In the genomic region with DNA sequence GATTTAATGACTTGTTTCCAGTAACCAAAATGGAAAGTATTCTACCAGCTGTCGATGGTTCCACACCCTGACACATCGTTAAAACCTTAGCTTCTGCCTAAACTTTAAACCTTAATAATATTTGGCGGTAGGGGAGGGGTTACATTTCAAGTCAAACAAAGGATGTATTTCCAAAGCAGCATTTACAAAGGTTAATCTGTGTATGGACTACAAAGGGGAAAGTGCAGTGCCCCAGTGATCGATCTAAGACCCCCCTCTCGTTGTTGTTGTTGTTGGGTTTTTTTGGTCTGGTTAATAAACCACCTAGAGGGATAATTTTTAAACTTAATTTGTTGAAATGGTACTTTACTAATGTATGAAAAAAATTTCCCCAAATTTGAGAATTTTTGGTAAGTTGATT, we compare ENCODE assay signal across 14 cellular contexts. TPM values are rescaled to one million over a fixed set of nuclear protein-coding genes. Genes with fewer than 3 reads are reported as not detected.
DNase-seq lines count a peak whose midpoint lies in the region; ATAC-seq lines count a peak whose summit lies in the region.
"Had no signal": no experiment of that assay in that cellular context is flagged by ENCODE, and none has a peak within 500 bp of the region (broad histone marks: within the 10 kb centered on the region; RNA-seq: fewer than 3 reads in every experiment).

No MANE protein-coding gene starts in this region.

- H3K56ac ChIP-seq in mesendoderm (ENCODE audit: low read length): no peak overlapping the region

- H3K4ac ChIP-seq in mesendoderm (ENCODE audit: low read depth, low read length): no peak overlapping the region

- DNase-seq in caudate nucleus (lab: John Stamatoyannopoulos, UW) (no peak), mesendoderm (no peak), RKO (ENCODE audit: low spot score) (no peak), left colon (no peak)
- DNase-seq: activated CD8-positive, alpha-beta T cell treated with anti-CD3 and anti-CD28 coated beads, Interleukin-2, amount 10 ng/mL, durations not matched to agents 7 days and 5 days; activated gamma-delta T cell treated with Interleukin-2 at 50 U/mL for 16 hours; CD8-positive, alpha-beta memory T cell; NCI-H1092 treated with DMSO at 0.1 percent for 48 hours; NCI-H524; stimulated activated naive CD8-positive, alpha-beta T cell treated with anti-CD3 and anti-CD28 coated beads, Interleukin-15, Interleukin-2, amounts not matched to agents 100 U/mL and 50 U/mL, for 24 hours had no signal

- H4K8ac ChIP-seq in mesendoderm (ENCODE audit: low read depth, low read length): no peak overlapping the region

- H3K9me3 ChIP-seq in HUES64 (ENCODE audit: insufficient read depth, low read depth, low read length) (no peaks in the 10 kb centered on the region), thymus (ENCODE audit: control insufficient read depth) (no peaks in the 10 kb centered on the region)

- H2BK15ac ChIP-seq in mesendoderm (replicated peaks; ENCODE audit: low read depth): peak overlapping the region; percentile 64

- H3K4me3 ChIP-seq in HUES64 (ENCODE audit: low read length): peak overlapping the region; percentile 79
- no peak overlapping the region for H3K4me3 ChIP-seq in mesendoderm (ENCODE audit: low read length)
- no peak overlapping the region for H3K4me3 ChIP-seq in thymus (ENCODE audit: low read length)

- intact Hi-C loops in left colon (cut with DNase I, micrococcal nuclease): loop anchor here in 1 of 2 donors (5.0 kb wide), 1 partner anchor 217 kb away; no protein-coding TSS in a partner anchor

- H3K4me1 ChIP-seq in HUES64 (ENCODE audit: insufficient read depth, low read length): peaks cover 33% of the 10 kb centered on the region
- peaks cover 2% of the 10 kb centered on the region for H3K4me1 ChIP-seq in mesendoderm (ENCODE audit: control insufficient read depth, low read depth, low read length)
- no peaks in the 10 kb centered on the region for H3K4me1 ChIP-seq in thymus (ENCODE audit: control insufficient read depth, insufficient read depth, low read length)

- peaks cover 27% of the 10 kb centered on the region for H3K27me3 ChIP-seq in HUES64 (ENCODE audit: insufficient read depth, low read length)
- H3K27me3 ChIP-seq in mesendoderm (ENCODE audit: insufficient read depth, low read length, poor library complexity): no peaks in the 10 kb centered on the region
- H3K27me3 ChIP-seq in thymus (ENCODE audit: control insufficient read depth, insufficient read depth): peaks cover 17% of the 10 kb centered on the region

- H3K79me2 ChIP-seq in mesendoderm (ENCODE audit: control insufficient read depth, insufficient read depth, low read length): peaks cover 1% of the 10 kb centered on the region

- no peak for ATAC-seq in HG02678 (IDR thresholded peaks at IDR 0.05; ENCODE audit: unreplicated experiment)
- no peak for ATAC-seq in left colon
- ATAC-seq: stimulated activated naive CD8-positive, alpha-beta T cell treated with anti-CD3 and anti-CD28 coated beads, Interleukin-15, Interleukin-2, amounts not matched to agents 100 U/mL and 50 U/mL, for 24 hours had no signal

- peak overlapping the region; percentile 71; the same call in 1 of the 2 replicates for H3K9ac ChIP-seq in HUES64 (ENCODE audit: low read depth, low read length)
- no peak overlapping the region for H3K9ac ChIP-seq in mesendoderm (ENCODE audit: low read length)

- no peak overlapping the region for H4K5ac ChIP-seq in mesendoderm (ENCODE audit: low read length)

- no peak overlapping the region for H2BK5ac ChIP-seq in mesendoderm (ENCODE audit: low read length)

- H3K36me3 ChIP-seq in HUES64 (ENCODE audit: insufficient read depth, low read length) (no peaks in the 10 kb centered on the region), mesendoderm (ENCODE audit: control insufficient read depth, insufficient read depth, low read length) (no peaks in the 10 kb centered on the region), thymus (ENCODE audit: control insufficient read depth, insufficient read depth) (no peaks in the 10 kb centered on the region)

- no peak overlapping the region for H3K4me2 ChIP-seq in mesendoderm (ENCODE audit: low read length)

- no peak overlapping the region for H3K18ac ChIP-seq in mesendoderm (ENCODE audit: low read length)

- H3K27ac ChIP-seq in HUES64 (ENCODE audit: low read depth, low read length) (no peak overlapping the region; the same call in 1 of the 2 replicates), caudate nucleus (ENCODE audit: low read depth, low read length) (peak overlapping the region; percentile 86), mesendoderm (ENCODE audit: low read depth, low read length) (no peak overlapping the region), thymus (ENCODE audit: low read depth) (peak overlapping the region; percentile 31)
- H3K27ac ChIP-seq: RWPE1 had no signal

- no peak overlapping the region for H2BK120ac ChIP-seq in mesendoderm (ENCODE audit: low read depth, low read length)

- H2AK5ac ChIP-seq in mesendoderm (ENCODE audit: low read length): no peak overlapping the region

- 47% methylated on average over 4 of the region's 5 CpGs for WGBS in HUES64
- WGBS in mesendoderm (ENCODE audit: extremely low coverage, insufficient coverage, low lambda C conversion rate): no CpG with 5 or more reads among the region's 5 CpGs
- WGBS in thymus: 48% methylated on average over 5 of the region's 5 CpGs

- no peaks in the 10 kb centered on the region for H3K79me1 ChIP-seq in mesendoderm (ENCODE audit: low read length)

- no peak overlapping the region for H3K23ac ChIP-seq in mesendoderm (ENCODE audit: low read length)

RNA-seq across cellular contexts. Expression of a gene that starts 1.1 kb away (rescaled TPM):
- 3.8 TPM for polyA plus RNA-seq in HUES64 (2013, experiment 1 of 2)
- polyA plus RNA-seq in HUES64 (2013, experiment 2 of 2): 4.6 TPM
- polyA plus RNA-seq in mesendoderm (2013, experiment 1 of 2): 4.8 TPM
- polyA plus RNA-seq in mesendoderm (2013, experiment 2 of 2): 5.1 TPM
- polyA plus RNA-seq in thymus: 11.4 TPM
- 10 to 100 TPM; 16.2 to 25.2 TPM for total RNA-seq in left colon
- total RNA-seq: activated CD8-positive, alpha-beta T cell treated with anti-CD3 and anti-CD28 coated beads, Interleukin-2, amount 10 ng/mL, durations not matched to agents 7 days and 5 days; CD8-positive, alpha-beta memory T cell had no signal

RNA-seq across cellular contexts. Expression of a gene that starts 34.5 kb away (rescaled TPM):
- polyA plus RNA-seq in HUES64 (2013, experiment 1 of 2): 2.4 TPM
- polyA plus RNA-seq in HUES64 (2013, experiment 2 of 2): 1.3 TPM
- 2.4 TPM for polyA plus RNA-seq in mesendoderm (2013, experiment 1 of 2)
- 2.6 TPM for polyA plus RNA-seq in mesendoderm (2013, experiment 2 of 2)
- polyA plus RNA-seq in thymus: 3.8 TPM
- 1 to 10 TPM; 3.5 to 5.9 TPM for total RNA-seq in left colon
- polyA plus RNA-seq: CD8-positive, alpha-beta memory T cell had no signal

RNA-seq across cellular contexts. Expression of a gene that starts 56.2 kb away (rescaled TPM):
- 6.9 TPM for polyA plus RNA-seq in HUES64 (2013, experiment 1 of 2)
- polyA plus RNA-seq in HUES64 (2013, experiment 2 of 2): 5.3 TPM
- 5.9 TPM for polyA plus RNA-seq in mesendoderm (2013, experiment 1 of 2)
- polyA plus RNA-seq in mesendoderm (2013, experiment 2 of 2): 5.4 TPM
- 3.8 TPM for polyA plus RNA-seq in thymus
- 10 to 100 TPM; 16.8 to 29.1 TPM for total RNA-seq in left colon
- total RNA-seq: activated CD8-positive, alpha-beta T cell treated with anti-CD3 and anti-CD28 coated beads, Interleukin-2, amount 10 ng/mL, durations not matched to agents 7 days and 5 days; CD8-positive, alpha-beta memory T cell had no signal
- polyA plus RNA-seq: CD8-positive, alpha-beta memory T cell had no signal

Comparison
In these comparisons a context has a peak if more than half of its experiments do, and no peak if none do; other contexts are left out.
1. H3K27ac ChIP-seq: peak in caudate nucleus (single experiment) and thymus (single experiment); none in HUES64 (single experiment) and mesendoderm (single experiment).